Comparison of ENCODE assay signal across 15 cellular contexts in genomic region chr3:43484926-43485488, GRCh38.
DNase-seq lines count a peak whose midpoint lies in the region; ATAC-seq, FAIRE-seq and TF ChIP-seq lines count a peak whose summit lies in the region.
"Had no signal": no experiment of that assay in that cellular context is flagged by ENCODE, and none has a peak within 500 bp of the region (broad histone marks: within the 10 kb centered on the region; RNA-seq: fewer than 3 reads in every experiment).

No MANE protein-coding gene starts in this region.

- H3K36me3 Mint-ChIP-seq in GM23338 (ENCODE audit: low read depth): peaks cover 60% of the 10 kb centered on the region
- peaks cover 28% of the 10 kb centered on the region for H3K36me3 Mint-ChIP-seq in WTC11
- H3K36me3 Mint-ChIP-seq in endothelial cell (ENCODE audit: low read depth, unreplicated experiment): peaks cover 21% of the 10 kb centered on the region

- ATAC-seq in GM23338: peak; percentile 64
- peak; percentile 81 for ATAC-seq in WTC11

- H3K27ac Mint-ChIP-seq in GM23338 (no peak overlapping the region), WTC11 (no peak overlapping the region), endothelial cell (ENCODE audit: unreplicated experiment) (no peak overlapping the region)

- H3K4me1 Mint-ChIP-seq in GM23338 (peaks cover 41% of the 10 kb centered on the region), WTC11 (peaks cover 55% of the 10 kb centered on the region), endothelial cell (ENCODE audit: unreplicated experiment) (peaks cover 21% of the 10 kb centered on the region)

- H3K9me2 ChIP-seq in GM23338 (ENCODE audit: insufficient read depth): peaks cover 14% of the 10 kb centered on the region; the same call in 1 of the 2 replicates

- H4K20me1 ChIP-seq in GM23338 (replicated peaks; ENCODE audit: insufficient read depth): no peaks in the 10 kb centered on the region; the same call in 1 of the 2 replicates
- H4K20me1 ChIP-seq: BLaER1 treated with 17β-estradiol and CSF1 and Interleukin-3, amounts not matched to agents 10 nM and 100 nM had no signal

- no peaks in the 10 kb centered on the region for H3K9me3 ChIP-seq in kidney (ENCODE audit: control insufficient read depth in 1 of 2, low read length in 2 of 2)

- H3K27ac ChIP-seq in GM23338 (ENCODE audit: low read depth) (no peak overlapping the region), kidney (ENCODE audit: low read depth in 2 of 2, low read length in 2 of 2) (no peak overlapping the region), coronary artery (no peak overlapping the region)
- H3K27ac ChIP-seq: BLaER1 treated with 17β-estradiol and CSF1 and Interleukin-3, amounts not matched to agents 10 nM and 100 nM; GM23248; HL-60 had no signal

- no peak for FAIRE-seq in kidney (lab: Jason Lieb, UNC)
- FAIRE-seq: GM12891 had no signal

- H3K27me3 Mint-ChIP-seq in GM23338 (ENCODE audit: insufficient read depth, low read depth, poor library complexity) (peaks cover 13% of the 10 kb centered on the region), WTC11 (ENCODE audit: low read depth) (peaks cover 6% of the 10 kb centered on the region), endothelial cell (ENCODE audit: unreplicated experiment) (peaks cover 4% of the 10 kb centered on the region)
- H3K27me3 Mint-ChIP-seq: CD4-positive, CD25-positive, alpha-beta regulatory T cell had no signal

- no peak overlapping the region for H2AFZ ChIP-seq in GM23338
- H2AFZ ChIP-seq: GM23248 had no signal

- TF ChIP-seq CTCF in GM23338 (conservative IDR thresholded peaks at IDR 0.05; ENCODE audit: low read depth in 2 of 2): peak; percentile 45 to 51
- TF ChIP-seq CTCF in WTC11 (IDR thresholded peaks at IDR 0.05): no peak
- no peak for TF ChIP-seq CTCF in kidney (IDR thresholded peaks at IDR 0.05; ENCODE audit: borderline replicate concordance, extremely low read depth, insufficient read depth)
- no peak for TF ChIP-seq CTCF in coronary artery (IDR thresholded peaks at IDR 0.05)
- no peak for TF ChIP-seq CTCF in endothelial cell (IDR thresholded peaks at IDR 0.05; ENCODE audit: unreplicated experiment)

- no peaks in the 10 kb centered on the region for H3F3A ChIP-seq in GM23338 (replicated peaks; ENCODE audit: low read depth)

- H3K27me3 ChIP-seq in GM23338 (ENCODE audit: insufficient read depth): peaks cover 11% of the 10 kb centered on the region
- H3K27me3 ChIP-seq: BLaER1 treated with 17β-estradiol and CSF1 and Interleukin-3, amounts not matched to agents 10 nM and 100 nM had no signal

- H3K4me3 Mint-ChIP-seq in GM23338 (no peak overlapping the region), WTC11 (no peak overlapping the region), endothelial cell (ENCODE audit: unreplicated experiment) (no peak overlapping the region)
- H3K4me3 Mint-ChIP-seq: CD4-positive, CD25-positive, alpha-beta regulatory T cell had no signal

- intact Hi-C loops in kidney (cut with DNase I): no loop called here

- peak; percentile 37 for DNase-seq in GM23338 (ENCODE audit: low spot score)
- peak; percentile 38 for DNase-seq in WTC11 (ENCODE audit: low spot score)
- DNase-seq in kidney: peak; percentile 57
- no peak for DNase-seq in coronary artery (ENCODE audit: low spot score)
- no peak for DNase-seq in endothelial cell (ENCODE audit: low spot score)
- no peak for DNase-seq in DMS53 (lab: John Stamatoyannopoulos, UW)
- DNase-seq: Calu3; CD4-positive, CD25-positive, alpha-beta regulatory T cell; DMS 273 treated with DMSO at 0.1 percent for 48 hours; DMS79; GM23248; HCEC 1CT had no signal

- no peaks in the 10 kb centered on the region for H3K79me2 ChIP-seq in GM23338 (replicated peaks; ENCODE audit: insufficient read depth)

- H3K36me3 ChIP-seq in GM23338 (ENCODE audit: insufficient read depth) (no peaks in the 10 kb centered on the region), kidney (ENCODE audit: control insufficient read depth in 1 of 2, insufficient read depth in 2 of 2, low read length in 2 of 2) (no peaks in the 10 kb centered on the region)

- H3K4me3 ChIP-seq in GM23338: no peak overlapping the region
- H3K4me3 ChIP-seq in kidney (ENCODE audit: low read length in 2 of 2): no peak overlapping the region
- H3K4me3 ChIP-seq in coronary artery: no peak overlapping the region
- H3K4me3 ChIP-seq: BLaER1 treated with 17β-estradiol and CSF1 and Interleukin-3, amounts not matched to agents 10 nM and 100 nM; GM23248 had no signal

- CTCF ChIA-PET in WTC11 (lab: Charles Lee): interaction anchor here (0.5 to 1.0 kb wide), 4 partner anchors 9 to 262 kb away, joined by 3 to 4 read pairs (median 4); no protein-coding TSS in a partner anchor

- H3K4me2 ChIP-seq in GM23338: no peak overlapping the region
- H3K4me2 ChIP-seq: BLaER1 treated with 17β-estradiol and CSF1 and Interleukin-3, amounts not matched to agents 10 nM and 100 nM had no signal

- H3K9ac ChIP-seq in kidney (ENCODE audit: low read length in 2 of 2): no peak overlapping the region
- H3K9ac ChIP-seq: BLaER1 treated with 17β-estradiol and CSF1 and Interleukin-3, amounts not matched to agents 10 nM and 100 nM; GM23248 had no signal

- H3K9me3 Mint-ChIP-seq in GM23338 (peaks cover 25% of the 10 kb centered on the region; the same call in 2 of the 3 replicates), WTC11 (peaks cover 42% of the 10 kb centered on the region), endothelial cell (ENCODE audit: unreplicated experiment) (no peaks in the 10 kb centered on the region)

- H3K4me1 ChIP-seq in GM23338 (ENCODE audit: insufficient read depth): peaks cover 29% of the 10 kb centered on the region
- peaks cover 3 to 5% of the 10 kb centered on the region in 2 donors for H3K4me1 ChIP-seq in kidney (ENCODE audit: control insufficient read depth in 1 of 2, insufficient read depth in 1 of 2, low read depth in 1 of 2, low read length in 2 of 2)

- POLR2A ChIA-PET in WTC11 (lab: Charles Lee): no interaction called here

TF ChIP-seq in GM23338, 12 proteins besides CTCF, POLR2A, EP300 and RAD21 (continues in another document):
- TF ChIP-seq JUNB (IDR thresholded peaks at IDR 0.05; ENCODE audit: unreplicated experiment): no peak
- TF ChIP-seq POLR2AphosphoS5 (IDR thresholded peaks at IDR 0.05; ENCODE audit: low read depth): no peak
- no peak for TF ChIP-seq CREB1 (CRISPR knock-in tag; IDR thresholded peaks at IDR 0.05; ENCODE audit: low read depth)

TF ChIP-seq in WTC11, 78 proteins besides CTCF, POLR2A, EP300 and RAD21:
- 0 out of 2 replicates have a peak, but pooled peaks have one; percentile 24 for TF ChIP-seq FOXP1 (CRISPR knock-in tag; IDR thresholded peaks at IDR 0.05; ENCODE audit: borderline replicate concordance)
- no peak for TF ChIP-seq FOXP4 (CRISPR knock-in tag; IDR thresholded peaks at IDR 0.05)
- TF ChIP-seq MYBL2 (CRISPR knock-in tag; IDR thresholded peaks at IDR 0.05): no peak
- no peak for TF ChIP-seq CBFB (CRISPR knock-in tag; IDR thresholded peaks at IDR 0.05; ENCODE audit: low read depth)
- no peak for TF ChIP-seq ZNF281 (CRISPR knock-in tag; IDR thresholded peaks at IDR 0.05)

Comparison
In these comparisons a context has a peak if more than half of its experiments do, and no peak if none do; other contexts are left out.
1. DNase-seq: peak in GM23338 (single experiment), WTC11 (single experiment) and kidney (single experiment); none in coronary artery (single experiment), endothelial cell (single experiment) and DMS53 (single experiment).
2. CTCF ChIP-seq: peak in GM23338 (2 of 2); none in WTC11 (single experiment), kidney (single experiment), coronary artery (single experiment) and endothelial cell (single experiment).